ENCODE assay signal across 9 cellular contexts in genomic region chr10:49398000-49398861, GRCh38. TPM values are rescaled to one million over a fixed set of nuclear protein-coding genes. Genes with fewer than 3 reads are reported as not detected.
DNase-seq lines count a peak whose midpoint lies in the region; ATAC-seq and TF ChIP-seq lines count a peak whose summit lies in the region.
"Had no signal": no experiment of that assay in that cellular context is flagged by ENCODE, and none has a peak within 500 bp of the region (broad histone marks: within the 10 kb centered on the region; RNA-seq: fewer than 3 reads in every experiment).

No MANE protein-coding gene starts in this region.

- peaks cover 0 to 3% (median 0%) of the 10 kb centered on the region in 3 donors for H3K9me3 Mint-ChIP-seq in IgD-negative memory B cell
- H3K9me3 Mint-ChIP-seq in natural killer cell, result no peaks in the 10 kb centered on the region

- TF ChIP-seq CTCF in fibroblast of lung (conservative IDR thresholded peaks at IDR 0.05 in 1 of 2, IDR thresholded peaks at IDR 0.05 in 1 of 2; ENCODE audit: low read depth in 1 of 2, low read length in 2 of 2) (no peak), natural killer cell (IDR thresholded peaks at IDR 0.05) (no peak), thyroid gland (IDR thresholded peaks at IDR 0.05) (no peak)

- ATAC-seq in GM18907 (IDR thresholded peaks at IDR 0.05; ENCODE audit: unreplicated experiment), result peak; percentile 87
- ATAC-seq in natural killer cell, result peak; percentile 89 to 97 (median 96)
- ATAC-seq in GM18517 (IDR thresholded peaks at IDR 0.05; ENCODE audit: unreplicated experiment), result no peak

- no peaks in the 10 kb centered on the region for H3K4me1 ChIP-seq in fibroblast of lung (ENCODE audit: control insufficient read depth, extremely low read depth, insufficient read depth, low read length)
- H3K4me1 ChIP-seq in thyroid gland, result peaks cover 14 to 27% of the 10 kb centered on the region in 2 donors

- H3K27ac ChIP-seq in fibroblast of lung (ENCODE audit: insufficient read depth, low read length), result no peak overlapping the region
- H3K27ac ChIP-seq in thyroid gland, result no peak overlapping the region
- H3K27ac ChIP-seq: tibial artery had no signal

- DNase-seq in activated T-cell treated with anti-CD3 and anti-CD28 coated beads for 48 hours (ENCODE audit: low read depth) (peak; percentile 58), fibroblast of lung (ENCODE audit: low read depth in 2 of 2) (peak; percentile 20 to 35), natural killer cell (peak; percentile 64), thyroid gland (peak; percentile 38 to 45), SIG-M5 treated with dmso at 0.1 percent for 504 hours (lab: John Stamatoyannopoulos, UW; ENCODE audit: unreplicated experiment) (no peak)

- H3K27ac Mint-ChIP-seq in IgD-negative memory B cell, result peak overlapping the region in 2 of 3 donors; percentile 48 to 90
- H3K27ac Mint-ChIP-seq in natural killer cell, result no peak overlapping the region

- H3K27me3 ChIP-seq in fibroblast of lung (ENCODE audit: control insufficient read depth, insufficient read depth, low read length) (peaks cover 64% of the 10 kb centered on the region), thyroid gland (peaks cover 47% of the 10 kb centered on the region)

- no peak overlapping the region for H3K9ac ChIP-seq in fibroblast of lung (ENCODE audit: insufficient read depth, low read length)

- peak overlapping the region in 1 of 4 experiments; percentile 33 for H3K4me3 ChIP-seq in fibroblast of lung (replicated peaks in 1 of 4; ENCODE audit: control extremely low read depth in 1 of 4, insufficient read depth in 1 of 4, low read depth in 3 of 4, low read length in 4 of 4)
- no peak overlapping the region for H3K4me3 ChIP-seq in thyroid gland (replicated peaks in 1 of 3)
- H3K4me3 ChIP-seq: tibial artery had no signal

- WGBS in thyroid gland, 2 donors, result 4% methylated on average over 31 to 50 of the region's 72 CpGs

- H3K4me2 ChIP-seq in fibroblast of lung (ENCODE audit: extremely low read depth, insufficient read depth, low read length), result no peak overlapping the region

- H3K79me2 ChIP-seq in fibroblast of lung (ENCODE audit: control insufficient read depth, insufficient read depth, low read length), result no peaks in the 10 kb centered on the region

- H3K9me3 ChIP-seq in fibroblast of lung (ENCODE audit: control insufficient read depth, insufficient read depth, low read depth, low read length) (no peaks in the 10 kb centered on the region), thyroid gland (no peaks in the 10 kb centered on the region)
- H3K9me3 ChIP-seq: tibial artery had no signal

- H3K4me3 Mint-ChIP-seq in IgD-negative memory B cell, result peak overlapping the region in 2 of 4 donors; percentile 49 to 73
- H3K4me3 Mint-ChIP-seq in natural killer cell, result peak overlapping the region; percentile 69

- H2AFZ ChIP-seq in fibroblast of lung (ENCODE audit: low read length), result no peak overlapping the region

- no peaks in the 10 kb centered on the region for H4K20me1 ChIP-seq in fibroblast of lung (ENCODE audit: control insufficient read depth, extremely low read depth, insufficient read depth, low read length)

- peaks cover 51% of the 10 kb centered on the region for H3K27me3 Mint-ChIP-seq in IgD-negative memory B cell
- H3K27me3 Mint-ChIP-seq in natural killer cell (ENCODE audit: low read depth in 2 of 2), result peaks cover 56 to 62% of the 10 kb centered on the region in 2 donors

- peaks cover 1 to 11% (median 10%) of the 10 kb centered on the region in 3 donors for H3K4me1 Mint-ChIP-seq in IgD-negative memory B cell
- peaks cover 7 to 19% of the 10 kb centered on the region in 2 donors for H3K4me1 Mint-ChIP-seq in natural killer cell

- H3K36me3 Mint-ChIP-seq in IgD-negative memory B cell, result peaks cover 2% of the 10 kb centered on the region
- no peaks in the 10 kb centered on the region for H3K36me3 Mint-ChIP-seq in natural killer cell

- intact Hi-C loops in natural killer cell (cut with micrococcal nuclease), result no loop called here
- intact Hi-C loops in thyroid gland (cut with DNase I), result no loop called here

- no peak for TF ChIP-seq POLR2A in thyroid gland (IDR thresholded peaks at IDR 0.05)

- H3K36me3 ChIP-seq in fibroblast of lung (ENCODE audit: control insufficient read depth, insufficient read depth, low read length) (no peaks in the 10 kb centered on the region), thyroid gland (no peaks in the 10 kb centered on the region)
- H3K36me3 ChIP-seq: tibial artery had no signal

RNA-seq across cellular contexts. Expression of gene DRGX, which starts 2.3 kb away (rescaled TPM):
- polyA plus RNA-seq in IgD-negative memory B cell (not detected), fibroblast of lung (0.11 TPM in 1 of 2 replicates, not detected in the other)
- total RNA-seq in fibroblast of lung (not detected in 2 replicates), natural killer cell (not detected), thyroid gland (not detected)
- 0.12 TPM in 1 of 2 replicates, not detected in the other for polyA plus RNA-seq in fibroblast of lung (2012)
- polyA minus RNA-seq in fibroblast of lung (ENCODE audit: low replicate concordance), result not detected in 2 replicates

Comparison
In these comparisons a context has a peak if more than half of its experiments do, and no peak if none do; other contexts are left out.
1. H3K27ac Mint-ChIP-seq: peak in IgD-negative memory B cell (2 of 3); none in natural killer cell (0 of 2).